1 cellular context compared by ENCODE assay signal in genomic region chr2:25982273-25982967, GRCh38.
TF ChIP-seq lines count a peak whose summit lies in the region.

Gene KIF3C, minus strand, starts transcription at chr2:25982497. Its CDS starts 580 bp downstream, at chr2:25981917.

TF ChIP-seq in HepG2, 621 proteins besides CTCF, POLR2A, EP300 and RAD21 (continued from another document and continues in another):
- TF ChIP-seq SAP130 (CRISPR knock-in tag; IDR thresholded peaks at IDR 0.05; ENCODE audit: low read depth): peak; percentile 50; the same call in 1 of the 2 replicates
- no peak for TF ChIP-seq SKIL (CRISPR knock-in tag; IDR thresholded peaks at IDR 0.05; ENCODE audit: borderline replicate concordance)
- no peak for TF ChIP-seq ZNF766 (CRISPR knock-in tag; IDR thresholded peaks at IDR 0.05; ENCODE audit: borderline replicate concordance)
- TF ChIP-seq, protein P1, sequence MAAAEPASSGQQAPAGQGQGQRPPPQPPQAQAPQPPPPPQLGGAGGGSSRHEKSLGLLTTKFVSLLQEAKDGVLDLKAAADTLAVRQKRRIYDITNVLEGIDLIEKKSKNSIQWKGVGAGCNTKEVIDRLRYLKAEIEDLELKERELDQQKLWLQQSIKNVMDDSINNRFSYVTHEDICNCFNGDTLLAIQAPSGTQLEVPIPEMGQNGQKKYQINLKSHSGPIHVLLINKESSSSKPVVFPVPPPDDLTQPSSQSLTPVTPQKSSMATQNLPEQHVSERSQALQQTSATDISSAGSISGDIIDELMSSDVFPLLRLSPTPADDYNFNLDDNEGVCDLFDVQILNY (CRISPR knock-in tag; conservative IDR thresholded peaks at IDR 0.05): peak; percentile 21; the same call in 1 of the 2 replicates
- TF ChIP-seq ZNF569 (CRISPR knock-in tag; IDR thresholded peaks at IDR 0.05; ENCODE audit: borderline replicate concordance): no peak
- no peak for TF ChIP-seq SNAI1 (CRISPR knock-in tag; IDR thresholded peaks at IDR 0.05; ENCODE audit: borderline replicate concordance)
- TF ChIP-seq SP4 (CRISPR knock-in tag; IDR thresholded peaks at IDR 0.05): no peak; the same call in 1 of the 2 replicates
- TF ChIP-seq ZUFSP (CRISPR knock-in tag; IDR thresholded peaks at IDR 0.05; ENCODE audit: borderline replicate concordance): no peak
- TF ChIP-seq TBX2 (CRISPR knock-in tag; IDR thresholded peaks at IDR 0.05; ENCODE audit: borderline replicate concordance): no peak
- TF ChIP-seq, protein P2, sequence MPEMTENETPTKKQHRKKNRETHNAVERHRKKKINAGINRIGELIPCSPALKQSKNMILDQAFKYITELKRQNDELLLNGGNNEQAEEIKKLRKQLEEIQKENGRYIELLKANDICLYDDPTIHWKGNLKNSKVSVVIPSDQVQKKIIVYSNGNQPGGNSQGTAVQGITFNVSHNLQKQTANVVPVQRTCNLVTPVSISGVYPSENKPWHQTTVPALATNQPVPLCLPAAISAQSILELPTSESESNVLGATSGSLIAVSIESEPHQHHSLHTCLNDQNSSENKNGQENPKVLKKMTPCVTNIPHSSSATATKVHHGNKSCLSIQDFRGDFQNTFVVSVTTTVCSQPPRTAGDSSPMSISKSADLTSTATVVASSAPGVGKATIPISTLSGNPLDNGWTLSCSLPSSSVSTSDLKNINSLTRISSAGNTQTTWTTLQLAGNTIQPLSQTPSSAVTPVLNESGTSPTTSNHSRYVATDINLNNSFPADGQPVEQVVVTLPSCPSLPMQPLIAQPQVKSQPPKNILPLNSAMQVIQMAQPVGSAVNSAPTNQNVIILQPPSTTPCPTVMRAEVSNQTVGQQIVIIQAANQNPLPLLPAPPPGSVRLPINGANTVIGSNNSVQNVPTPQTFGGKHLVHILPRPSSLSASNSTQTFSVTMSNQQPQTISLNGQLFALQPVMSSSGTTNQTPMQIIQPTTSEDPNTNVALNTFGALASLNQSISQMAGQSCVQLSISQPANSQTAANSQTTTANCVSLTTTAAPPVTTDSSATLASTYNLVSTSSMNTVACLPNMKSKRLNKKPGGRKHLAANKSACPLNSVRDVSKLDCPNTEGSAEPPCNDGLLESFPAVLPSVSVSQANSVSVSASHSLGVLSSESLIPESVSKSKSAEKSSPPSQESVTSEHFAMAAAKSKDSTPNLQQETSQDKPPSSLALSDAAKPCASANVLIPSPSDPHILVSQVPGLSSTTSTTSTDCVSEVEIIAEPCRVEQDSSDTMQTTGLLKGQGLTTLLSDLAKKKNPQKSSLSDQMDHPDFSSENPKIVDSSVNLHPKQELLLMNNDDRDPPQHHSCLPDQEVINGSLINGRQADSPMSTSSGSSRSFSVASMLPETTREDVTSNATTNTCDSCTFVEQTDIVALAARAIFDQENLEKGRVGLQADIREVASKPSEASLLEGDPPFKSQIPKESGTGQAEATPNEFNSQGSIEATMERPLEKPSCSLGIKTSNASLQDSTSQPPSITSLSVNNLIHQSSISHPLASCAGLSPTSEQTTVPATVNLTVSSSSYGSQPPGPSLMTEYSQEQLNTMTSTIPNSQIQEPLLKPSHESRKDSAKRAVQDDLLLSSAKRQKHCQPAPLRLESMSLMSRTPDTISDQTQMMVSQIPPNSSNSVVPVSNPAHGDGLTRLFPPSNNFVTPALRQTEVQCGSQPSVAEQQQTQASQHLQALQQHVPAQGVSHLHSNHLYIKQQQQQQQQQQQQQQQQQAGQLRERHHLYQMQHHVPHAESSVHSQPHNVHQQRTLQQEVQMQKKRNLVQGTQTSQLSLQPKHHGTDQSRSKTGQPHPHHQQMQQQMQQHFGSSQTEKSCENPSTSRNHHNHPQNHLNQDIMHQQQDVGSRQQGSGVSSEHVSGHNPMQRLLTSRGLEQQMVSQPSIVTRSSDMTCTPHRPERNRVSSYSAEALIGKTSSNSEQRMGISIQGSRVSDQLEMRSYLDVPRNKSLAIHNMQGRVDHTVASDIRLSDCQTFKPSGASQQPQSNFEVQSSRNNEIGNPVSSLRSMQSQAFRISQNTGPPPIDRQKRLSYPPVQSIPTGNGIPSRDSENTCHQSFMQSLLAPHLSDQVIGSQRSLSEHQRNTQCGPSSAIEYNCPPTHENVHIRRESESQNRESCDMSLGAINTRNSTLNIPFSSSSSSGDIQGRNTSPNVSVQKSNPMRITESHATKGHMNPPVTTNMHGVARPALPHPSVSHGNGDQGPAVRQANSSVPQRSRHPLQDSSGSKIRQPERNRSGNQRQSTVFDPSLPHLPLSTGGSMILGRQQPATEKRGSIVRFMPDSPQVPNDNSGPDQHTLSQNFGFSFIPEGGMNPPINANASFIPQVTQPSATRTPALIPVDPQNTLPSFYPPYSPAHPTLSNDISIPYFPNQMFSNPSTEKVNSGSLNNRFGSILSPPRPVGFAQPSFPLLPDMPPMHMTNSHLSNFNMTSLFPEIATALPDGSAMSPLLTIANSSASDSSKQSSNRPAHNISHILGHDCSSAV (CRISPR knock-in tag; IDR thresholded peaks at IDR 0.05; ENCODE audit: borderline replicate concordance): no peak
- TF ChIP-seq ZBTB37 (CRISPR knock-in tag; IDR thresholded peaks at IDR 0.05): 0 out of 2 replicates have a peak, but pooled peaks have one; percentile 31
- 0 out of 2 replicates have a peak, but pooled peaks have one; percentile 12 for TF ChIP-seq NRL (CRISPR knock-in tag; IDR thresholded peaks at IDR 0.05; ENCODE audit: borderline replicate concordance)
- peak; percentile 58; the same call in 1 of the 2 replicates for TF ChIP-seq GMEB2 (CRISPR knock-in tag; IDR thresholded peaks at IDR 0.05; ENCODE audit: low read depth)
- TF ChIP-seq, protein P3, sequence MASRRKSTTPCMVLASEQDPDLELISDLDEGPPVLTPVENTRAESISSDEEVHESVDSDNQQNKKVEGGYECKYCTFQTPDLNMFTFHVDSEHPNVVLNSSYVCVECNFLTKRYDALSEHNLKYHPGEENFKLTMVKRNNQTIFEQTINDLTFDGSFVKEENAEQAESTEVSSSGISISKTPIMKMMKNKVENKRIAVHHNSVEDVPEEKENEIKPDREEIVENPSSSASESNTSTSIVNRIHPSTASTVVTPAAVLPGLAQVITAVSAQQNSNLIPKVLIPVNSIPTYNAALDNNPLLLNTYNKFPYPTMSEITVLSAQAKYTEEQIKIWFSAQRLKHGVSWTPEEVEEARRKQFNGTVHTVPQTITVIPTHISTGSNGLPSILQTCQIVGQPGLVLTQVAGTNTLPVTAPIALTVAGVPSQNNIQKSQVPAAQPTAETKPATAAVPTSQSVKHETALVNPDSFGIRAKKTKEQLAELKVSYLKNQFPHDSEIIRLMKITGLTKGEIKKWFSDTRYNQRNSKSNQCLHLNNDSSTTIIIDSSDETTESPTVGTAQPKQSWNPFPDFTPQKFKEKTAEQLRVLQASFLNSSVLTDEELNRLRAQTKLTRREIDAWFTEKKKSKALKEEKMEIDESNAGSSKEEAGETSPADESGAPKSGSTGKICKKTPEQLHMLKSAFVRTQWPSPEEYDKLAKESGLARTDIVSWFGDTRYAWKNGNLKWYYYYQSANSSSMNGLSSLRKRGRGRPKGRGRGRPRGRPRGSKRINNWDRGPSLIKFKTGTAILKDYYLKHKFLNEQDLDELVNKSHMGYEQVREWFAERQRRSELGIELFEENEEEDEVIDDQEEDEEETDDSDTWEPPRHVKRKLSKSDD (CRISPR knock-in tag; IDR thresholded peaks at IDR 0.05; ENCODE audit: low read depth): no peak
- TF ChIP-seq ZBTB2 (CRISPR knock-in tag; IDR thresholded peaks at IDR 0.05; ENCODE audit: low read depth): peak; percentile 29; the same call in 1 of the 2 replicates
- no peak for TF ChIP-seq HINFP (CRISPR knock-in tag; IDR thresholded peaks at IDR 0.05; ENCODE audit: low read depth)
- peak; percentile 33; the same call in 1 of the 2 replicates for TF ChIP-seq ZNF512B (CRISPR knock-in tag; IDR thresholded peaks at IDR 0.05; ENCODE audit: borderline replicate concordance)
- no peak for TF ChIP-seq PHF20 (CRISPR knock-in tag; IDR thresholded peaks at IDR 0.05)
- no peak for TF ChIP-seq ZFP41 (CRISPR knock-in tag; IDR thresholded peaks at IDR 0.05; ENCODE audit: borderline replicate concordance)
